In the genomic region with DNA sequence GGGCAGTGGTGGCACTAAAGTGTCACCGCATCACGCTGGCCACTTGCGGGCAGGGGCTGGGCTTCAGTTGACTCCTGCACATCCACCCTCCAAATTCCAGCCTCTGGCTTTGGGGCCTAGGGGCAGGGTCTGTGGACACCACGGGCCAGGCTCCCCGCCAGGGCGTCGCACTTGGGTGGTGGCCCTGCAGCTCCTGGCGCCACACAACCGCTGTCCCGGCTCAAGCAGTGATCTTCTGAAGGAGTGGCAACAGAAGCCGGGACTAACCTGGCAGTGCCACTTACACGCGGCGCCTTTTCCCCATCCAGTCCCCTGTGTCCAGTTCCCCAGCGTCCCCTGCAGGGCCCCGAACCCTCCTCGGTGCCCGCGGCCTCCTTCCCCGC, we compare ENCODE assay signal across 10 cellular contexts.
A peak's percentile ranks its signal among the peaks of the same experiment; 100 is the strongest.
DNase-seq lines count a peak whose midpoint lies in the region; ATAC-seq, FAIRE-seq and TF ChIP-seq lines count a peak whose summit lies in the region.
"Had no signal": no experiment of that assay in that cellular context is flagged by ENCODE, and none has a peak within 500 bp of the region (broad histone marks: within the 10 kb centered on the region; RNA-seq: fewer than 3 reads in every experiment).

No MANE protein-coding gene starts in this region.

- TF ChIP-seq CTCF in HFF-Myc (IDR thresholded peaks at IDR 0.05; ENCODE audit: low read depth, low read length, missing control alignments) (no peak), body of pancreas (IDR thresholded peaks at IDR 0.05) (no peak), HepG2 (CRISPR knock-in tag; IDR thresholded peaks at IDR 0.05) (no peak), kidney (IDR thresholded peaks at IDR 0.05; ENCODE audit: borderline replicate concordance, extremely low read depth, insufficient read depth) (no peak)

- POLR2A ChIA-PET in HepG2 (lab: Yijun Ruan, JAX), result no interaction called here

- FAIRE-seq in HepG2 (lab: Jason Lieb, UNC), result no peak
- no peak for FAIRE-seq in kidney (lab: Jason Lieb, UNC)
- FAIRE-seq: G401.6 had no signal

- H3K9ac ChIP-seq in HepG2 (ENCODE audit: insufficient read depth, low read depth, low read length), result 0 out of 2 replicates have a peak overlapping the region, but pooled peaks have one; percentile 29
- no peak overlapping the region for H3K9ac ChIP-seq in subcutaneous abdominal adipose tissue (ENCODE audit: low read length in 5 of 5)
- H3K9ac ChIP-seq in kidney (ENCODE audit: low read length in 2 of 2), result peak overlapping the region in 1 of 2 donors; percentile 51

- H3K4me1 ChIP-seq in body of pancreas (peaks cover 5% of the 10 kb centered on the region), HepG2 (ENCODE audit: insufficient read depth, low read length) (peaks cover 29% of the 10 kb centered on the region), subcutaneous abdominal adipose tissue (ENCODE audit: control insufficient read depth in 5 of 5, insufficient read depth in 5 of 5, low read length in 5 of 5) (peaks cover 0 to 12% (median 9%) of the 10 kb centered on the region in 5 donors), kidney (ENCODE audit: control insufficient read depth in 1 of 2, insufficient read depth in 1 of 2, low read depth in 1 of 2, low read length in 2 of 2) (peaks cover 0 to 6% of the 10 kb centered on the region in 2 donors)

- peak overlapping the region in 1 of 4 donors; percentile 57 for H3K27ac ChIP-seq in body of pancreas
- H3K27ac ChIP-seq in HepG2 (ENCODE audit: extremely low read length, insufficient read depth, low read length), result no peak overlapping the region
- H3K27ac ChIP-seq in subcutaneous abdominal adipose tissue (ENCODE audit: low read depth, low read length), result no peak overlapping the region
- H3K27ac ChIP-seq in kidney (ENCODE audit: low read depth in 2 of 2, low read length in 2 of 2), result no peak overlapping the region

- TF ChIP-seq EP300 in HepG2 (IDR thresholded peaks at IDR 0.05; ENCODE audit: low read depth in 2 of 2, low read length in 2 of 2), result no peak
- TF ChIP-seq EP300 in HepG2 (CRISPR knock-in tag; IDR thresholded peaks at IDR 0.05; ENCODE audit: borderline replicate concordance), result no peak

- 31 to 53% methylated on average over 9 to 19 of the region's 20 CpGs for WGBS in body of pancreas, 2 donors
- WGBS in HepG2 (ENCODE audit: low lambda C conversion rate), result 71% methylated on average over 4 of the region's 20 CpGs

- CTCF ChIA-PET in HepG2 (lab: Yijun Ruan, JAX; ENCODE audit: low intra/inter-chr PET ratio, low total read pairs), result no interaction called here

- H3K36me3 ChIP-seq in body of pancreas (replicated peaks in 1 of 2; ENCODE audit: insufficient read depth in 1 of 2, low read depth in 2 of 2) (no peaks in the 10 kb centered on the region), HepG2 (replicated peaks in 1 of 2; ENCODE audit: control insufficient read depth in 1 of 2, insufficient read depth in 2 of 2, low read length in 2 of 2) (no peaks in the 10 kb centered on the region), subcutaneous abdominal adipose tissue (ENCODE audit: control insufficient read depth in 5 of 5, insufficient read depth in 5 of 5, low read length in 5 of 5) (no peaks in the 10 kb centered on the region), kidney (ENCODE audit: control insufficient read depth in 1 of 2, insufficient read depth in 2 of 2, low read length in 2 of 2) (no peaks in the 10 kb centered on the region)

- no peaks in the 10 kb centered on the region for H3K27me3 ChIP-seq in body of pancreas
- H3K27me3 ChIP-seq in HepG2 (ENCODE audit: control insufficient read depth in 1 of 2, insufficient read depth in 2 of 2, low read length in 2 of 2), result peaks cover 0 to 9% of the 10 kb centered on the region in 2 experiments; a peak in 2 of 5 replicates
- peaks cover 0 to 26% (median 4%) of the 10 kb centered on the region in 5 donors for H3K27me3 ChIP-seq in subcutaneous abdominal adipose tissue (ENCODE audit: control insufficient read depth in 5 of 5, insufficient read depth in 4 of 5, low read length in 5 of 5)

- no TSS peak for BruUV-seq in HepG2 (replicated peaks; lab: Mats Ljungman, UMichigan)

- no peak for TF ChIP-seq POLR2A in body of pancreas (IDR thresholded peaks at IDR 0.05)
- no peak for TF ChIP-seq POLR2A in HepG2 (IDR thresholded peaks at IDR 0.05; ENCODE audit: insufficient read depth in 1 of 2, low read depth in 2 of 2, low read length in 2 of 2)

- TF ChIP-seq RAD21 in HepG2 (CRISPR knock-in tag; IDR thresholded peaks at IDR 0.05), result no peak

- peak overlapping the region; percentile 96 for H3K4me2 ChIP-seq in HepG2 (ENCODE audit: low read depth, low read length)

- H4K20me1 ChIP-seq in HepG2 (ENCODE audit: insufficient read depth, low read length), result no peaks in the 10 kb centered on the region

- no peak for DNase-seq in HFF-Myc (ENCODE audit: extremely low read depth, low read depth)
- no peak for DNase-seq in body of pancreas
- no peak for DNase-seq in HepG2 (ENCODE audit: low spot score)
- DNase-seq in kidney, result no peak
- DNase-seq in stimulated activated CD4-positive, alpha-beta T cell treated with anti-CD3 and anti-CD28 coated beads, Interleukin-15, amount 100 ng/mL, for 24 hours, result no peak
- DNase-seq: activated CD4-positive, CD25-positive, alpha-beta regulatory T cell; amniotic stem cell had no signal

- no peaks in the 10 kb centered on the region for H3K79me2 ChIP-seq in HepG2 (ENCODE audit: insufficient read depth, low read length)

- H2AFZ ChIP-seq in HepG2 (ENCODE audit: low read length), result no peak overlapping the region

- in situ Hi-C loops in HepG2 (cut with HindIII; ENCODE audit: extremely low pct_ligation_motif_present, low pct_unique_long_range_greater_than_20kb), result no loop called here

- H3K4me3 ChIP-seq in HFF-Myc (replicated peaks; ENCODE audit: low read depth, low read length) (peak overlapping the region; percentile 43), body of pancreas (peak overlapping the region; percentile 9 to 47), HepG2 (replicated peaks in 1 of 3; ENCODE audit: insufficient read depth in 1 of 3, low read depth in 2 of 3, low read length in 3 of 3) (peak overlapping the region; percentile 67 to 82 (median 74); a peak in 4 of 6 replicates), subcutaneous abdominal adipose tissue (ENCODE audit: low read depth in 1 of 5, low read length in 5 of 5) (peak overlapping the region in 4 of 5 donors; percentile 56 to 75 (median 65)), kidney (ENCODE audit: low read length in 2 of 2) (peak overlapping the region in 1 of 2 donors; percentile 51)

- intact Hi-C loops in body of pancreas (cut with DNase I) (no loop called here), HepG2 (cut with micrococcal nuclease; ENCODE audit: unreplicated experiment) (no loop called here), kidney (cut with DNase I) (no loop called here)

- ATAC-seq in body of pancreas, result no peak
- ATAC-seq in HepG2, result no peak; the same call in 1 of the 3 replicates
- ATAC-seq in GM19467 (IDR thresholded peaks at IDR 0.05; ENCODE audit: unreplicated experiment), result no peak

- H3K9me3 ChIP-seq in body of pancreas, result no peaks in the 10 kb centered on the region
- no peaks in the 10 kb centered on the region for H3K9me3 ChIP-seq in HepG2 (ENCODE audit: low read length)
- no peaks in the 10 kb centered on the region for H3K9me3 ChIP-seq in subcutaneous abdominal adipose tissue (ENCODE audit: control insufficient read depth in 5 of 5, low read length in 5 of 5)
- H3K9me3 ChIP-seq in kidney (ENCODE audit: control insufficient read depth in 1 of 2, low read length in 2 of 2), result no peaks in the 10 kb centered on the region

TF ChIP-seq in HepG2, 621 proteins besides CTCF, POLR2A, EP300 and RAD21 (continues in another document):
- peak; percentile 7; the same call in 1 of the 2 replicates for TF ChIP-seq ZNF607 (CRISPR knock-in tag; IDR thresholded peaks at IDR 0.05; ENCODE audit: borderline replicate concordance)
- TF ChIP-seq NFRKB (IDR thresholded peaks at IDR 0.05), result no peak
- no peak for TF ChIP-seq KDM3A (CRISPR knock-in tag; IDR thresholded peaks at IDR 0.05; ENCODE audit: low read depth)
- TF ChIP-seq HNRNPL (IDR thresholded peaks at IDR 0.05; ENCODE audit: low read depth, low read length), result 0 out of 2 replicates have a peak, but pooled peaks have one; percentile 57
- no peak for TF ChIP-seq SSRP1 (CRISPR knock-in tag; IDR thresholded peaks at IDR 0.05)
- peak; percentile 6 for TF ChIP-seq HNRNPK (IDR thresholded peaks at IDR 0.05; ENCODE audit: low read depth, low read length, poor library complexity, severe bottlenecking)
- TF ChIP-seq, protein P1, sequence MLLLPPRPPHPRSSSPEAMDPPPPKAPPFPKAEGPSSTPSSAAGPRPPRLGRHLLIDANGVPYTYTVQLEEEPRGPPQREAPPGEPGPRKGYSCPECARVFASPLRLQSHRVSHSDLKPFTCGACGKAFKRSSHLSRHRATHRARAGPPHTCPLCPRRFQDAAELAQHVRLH (CRISPR knock-in tag; IDR thresholded peaks at IDR 0.05; ENCODE audit: borderline replicate concordance, low read depth), result no peak
